Comparison of ENCODE assay signal across 16 cellular contexts in genomic region chr1:30253807-30254440, GRCh38.
A peak's percentile ranks its signal among the peaks of the same experiment; 100 is the strongest.
DNase-seq lines count a peak whose midpoint lies in the region; TF ChIP-seq lines count a peak whose summit lies in the region.
"Had no signal": no experiment of that assay in that cellular context is flagged by ENCODE, and none has a peak within 500 bp of the region (broad histone marks: within the 10 kb centered on the region; RNA-seq: fewer than 3 reads in every experiment).

No MANE protein-coding gene starts in this region.

- H3K4me1 ChIP-seq in A673 (ENCODE audit: insufficient read depth, low read length, poor library complexity, severe bottlenecking) (peaks cover 94% of the 10 kb centered on the region), HAP-1 (no peaks in the 10 kb centered on the region), colonic mucosa (no peaks in the 10 kb centered on the region)

- H3K4me3 ChIP-seq in A673 (ENCODE audit: low read depth, low read length, poor library complexity, severe bottlenecking) (no peak overlapping the region), HAP-1 (no peak overlapping the region), colonic mucosa (no peak overlapping the region)

- BruUV-seq in A673 (replicated peaks; lab: Mats Ljungman, UMichigan) = no TSS peak

- no peak overlapping the region for H3K9ac ChIP-seq in colonic mucosa (ENCODE audit: low read depth in 2 of 2, low read length in 2 of 2)

- H3K9me3 Mint-ChIP-seq in chondrocyte (ENCODE audit: low read depth) = no peaks in the 10 kb centered on the region

- H3K27ac ChIP-seq in A673 (ENCODE audit: low read depth, low read length, poor library complexity, severe bottlenecking) (peak overlapping the region; percentile 100), colonic mucosa (no peak overlapping the region)
- H3K27ac ChIP-seq: HL-60 had no signal

- CTCF ChIA-PET in A673 (lab: Charles Lee) = interaction anchor here (1.0 kb wide), 1 partner anchor 127 kb away, joined by 4 read pairs; no protein-coding TSS in a partner anchor

- H3K27me3 Mint-ChIP-seq in chondrocyte (ENCODE audit: low read depth) = peaks cover 20% of the 10 kb centered on the region

- H3K36me3 ChIP-seq in A673 (ENCODE audit: insufficient read depth, low read length, poor library complexity, severe bottlenecking) (no peaks in the 10 kb centered on the region), HAP-1 (replicated peaks) (no peaks in the 10 kb centered on the region), colonic mucosa (no peaks in the 10 kb centered on the region)

- H3K9me3 ChIP-seq in A673 (ENCODE audit: low read depth, low read length, poor library complexity, severe bottlenecking) = no peaks in the 10 kb centered on the region
- no peaks in the 10 kb centered on the region for H3K9me3 ChIP-seq in HAP-1
- no peaks in the 10 kb centered on the region for H3K9me3 ChIP-seq in colonic mucosa

- POLR2A ChIA-PET in A673 (lab: Charles Lee; ENCODE audit: low non-redundant PET) = no interaction called here

- in situ Hi-C loops in HAP-1 (cut with MboI; ENCODE audit: low sequenced_read_pairs) = no loop called here

- H3K36me3 Mint-ChIP-seq in chondrocyte (ENCODE audit: low read depth) = no peaks in the 10 kb centered on the region

- H3K27ac Mint-ChIP-seq in chondrocyte (ENCODE audit: unreplicated experiment) = no peak overlapping the region

- intact Hi-C loops in A673 (cut with micrococcal nuclease; ENCODE audit: unreplicated experiment) (loop anchor here (5.0 to 10.0 kb wide), 4 partner anchors 91 to 451 kb away; no protein-coding TSS in a partner anchor), colonic mucosa (cut with DNase I) (no loop called here)

- no peaks in the 10 kb centered on the region for H3K4me1 Mint-ChIP-seq in chondrocyte (ENCODE audit: low read depth)

- H3K27me3 ChIP-seq in A673 (replicated peaks; ENCODE audit: insufficient read depth, low read depth, low read length, poor library complexity) (no peaks in the 10 kb centered on the region), HAP-1 (ENCODE audit: low read depth) (peaks cover 19% of the 10 kb centered on the region), colonic mucosa (no peaks in the 10 kb centered on the region)

- TF ChIP-seq CTCF in A673 (conservative IDR thresholded peaks at IDR 0.05; ENCODE audit: low read depth, low read length) (no peak), chondrocyte (IDR thresholded peaks at IDR 0.05) (no peak), colonic mucosa (IDR thresholded peaks at IDR 0.05) (no peak)

- H3K4me3 Mint-ChIP-seq in chondrocyte (ENCODE audit: unreplicated experiment) = no peak overlapping the region

- peak; percentile 73 for DNase-seq in A673 (ENCODE audit: low spot score)
- peak; percentile 20 for DNase-seq in HT1080 (ENCODE audit: low read depth)
- DNase-seq in chondrocyte (ENCODE audit: low spot score) = peak; percentile 66
- peak; percentile 2 for DNase-seq in kidney tubule cell (ENCODE audit: low spot score)
- no peak for DNase-seq in activated effector memory CD4-positive, alpha-beta T cell treated with Interleukin-2 at 50 U/mL for 16 hours
- DNase-seq in HAP-1 (ENCODE audit: low spot score in 2 of 2) = no peak
- DNase-seq in effector CD4-positive, alpha-beta T cell = no peak
- no peak for DNase-seq in colonic mucosa
- DNase-seq: 8988T, C1 segment of cervical spinal cord, KG1, NCI-H1105, NCI-H187 treated with DMSO at 0.1 percent for 48 hours, NCI-H2171, NCI-H82 had no signal

Comparison
In these comparisons a context has a peak if more than half of its experiments do, and no peak if none do; other contexts are left out.
1. DNase-seq: peak in A673 (single experiment), HT1080 (single experiment), chondrocyte (single experiment) and kidney tubule cell (single experiment); none in activated effector memory CD4-positive, alpha-beta T cell treated with Interleukin-2 at 50 U/mL for 16 hours (single experiment), HAP-1 (0 of 2), effector CD4-positive, alpha-beta T cell (single experiment) and colonic mucosa (single experiment).